Comparison of ENCODE assay signal across 9 cellular contexts in genomic region chr6:70398783-70399730, GRCh38. TPM values are rescaled to one million over a fixed set of nuclear protein-coding genes. Genes with fewer than 3 reads are reported as not detected.
A peak's percentile ranks its signal among the peaks of the same experiment; 100 is the strongest.
DNase-seq lines count a peak whose midpoint lies in the region; TF ChIP-seq lines count a peak whose summit lies in the region.
"Had no signal": no experiment of that assay in that cellular context is flagged by ENCODE, and none has a peak within 500 bp of the region (broad histone marks: within the 10 kb centered on the region; RNA-seq: fewer than 3 reads in every experiment).

No MANE protein-coding gene starts in this region.

- peak overlapping the region; percentile 15 for H3K4me3 ChIP-seq in epithelial cell of proximal tubule (ENCODE audit: low read depth, low read length)
- H3K4me3 ChIP-seq in neuron (ENCODE audit: low read length), result no peak overlapping the region
- no peak overlapping the region for H3K4me3 ChIP-seq in HAP-1
- H3K4me3 ChIP-seq in CD8-positive, alpha-beta memory T cell (ENCODE audit: low read length), result no peak overlapping the region
- no peak overlapping the region for H3K4me3 ChIP-seq in SJCRH30

- H3K27me3 ChIP-seq in neuron (ENCODE audit: insufficient read depth, low read length) (no peaks in the 10 kb centered on the region), HAP-1 (ENCODE audit: low read depth) (no peaks in the 10 kb centered on the region), SJCRH30 (no peaks in the 10 kb centered on the region)
- no peaks in the 10 kb centered on the region for H3K27me3 ChIP-seq in CD8-positive, alpha-beta memory T cell (ENCODE audit: insufficient read depth, low read length, poor library complexity, severe bottlenecking)

- H3K27ac Mint-ChIP-seq in CD8-positive, alpha-beta memory T cell, result no peak overlapping the region
- H3K27ac Mint-ChIP-seq: activated naive CD8-positive, alpha-beta T cell had no signal

- H3K9me3 Mint-ChIP-seq in CD8-positive, alpha-beta memory T cell, result no peaks in the 10 kb centered on the region

- H2AFZ ChIP-seq in neuron (ENCODE audit: low read depth, low read length), result peak overlapping the region; percentile 44

- no peaks in the 10 kb centered on the region for H3K9me3 ChIP-seq in neuron (ENCODE audit: low read length)
- no peaks in the 10 kb centered on the region for H3K9me3 ChIP-seq in HAP-1
- no peaks in the 10 kb centered on the region for H3K9me3 ChIP-seq in CD8-positive, alpha-beta memory T cell (ENCODE audit: low read length)
- no peaks in the 10 kb centered on the region for H3K9me3 ChIP-seq in SJCRH30 (replicated peaks)

- in situ Hi-C loops in HAP-1 (cut with MboI; ENCODE audit: low sequenced_read_pairs), result no loop called here

- POLR2A ChIA-PET in CD8-positive, alpha-beta memory T cell (lab: Charles Lee), result no interaction called here

- CTCF ChIA-PET in CD8-positive, alpha-beta memory T cell (lab: Charles Lee), result no interaction called here

- H3K36me3 Mint-ChIP-seq in CD8-positive, alpha-beta memory T cell, result no peaks in the 10 kb centered on the region
- H3K36me3 Mint-ChIP-seq: activated naive CD8-positive, alpha-beta T cell had no signal

- no peak overlapping the region for H3K27ac ChIP-seq in CD8-positive, alpha-beta memory T cell (ENCODE audit: low read depth, low read length)
- no peak overlapping the region for H3K27ac ChIP-seq in SJCRH30

- H3K36me3 ChIP-seq in neuron (ENCODE audit: insufficient read depth, low read length) (no peaks in the 10 kb centered on the region), HAP-1 (replicated peaks) (no peaks in the 10 kb centered on the region), SJCRH30 (no peaks in the 10 kb centered on the region)
- no peaks in the 10 kb centered on the region for H3K36me3 ChIP-seq in CD8-positive, alpha-beta memory T cell (ENCODE audit: insufficient read depth, low read length)

- peaks cover 4% of the 10 kb centered on the region for H3K4me1 ChIP-seq in neuron (ENCODE audit: insufficient read depth, low read length)
- H3K4me1 ChIP-seq in HAP-1, result peaks cover 2% of the 10 kb centered on the region; the same call in 1 of the 2 replicates
- no peaks in the 10 kb centered on the region for H3K4me1 ChIP-seq in CD8-positive, alpha-beta memory T cell (ENCODE audit: insufficient read depth, low read length)
- no peaks in the 10 kb centered on the region; the same call in 1 of the 2 replicates for H3K4me1 ChIP-seq in SJCRH30

- H3K4me1 Mint-ChIP-seq in CD8-positive, alpha-beta memory T cell, result no peaks in the 10 kb centered on the region

- TF ChIP-seq CTCF in epithelial cell of proximal tubule (conservative IDR thresholded peaks at IDR 0.05; ENCODE audit: low read depth, low read length), result no peak

- H3K27me3 Mint-ChIP-seq in CD8-positive, alpha-beta memory T cell, result peaks cover 6 to 49% of the 10 kb centered on the region in 2 donors

- no peak overlapping the region for H3K4me3 Mint-ChIP-seq in CD8-positive, alpha-beta memory T cell
- H3K4me3 Mint-ChIP-seq: activated naive CD8-positive, alpha-beta T cell had no signal

- DNase-seq in Daoy (ENCODE audit: low read depth) (peak; percentile 79), NCI-H146 treated with DMSO at 0.1 percent for 48 hours (lab: John Stamatoyannopoulos, UW; ENCODE audit: unreplicated experiment) (peak; percentile 55), epithelial cell of proximal tubule (ENCODE audit: low read depth) (peak; percentile 98), HAP-1 (ENCODE audit: low spot score in 2 of 2) (no peak), retina (no peak), SJCRH30 (no peak)
- DNase-seq in CD8-positive, alpha-beta memory T cell, result no peak

RNA-seq across cellular contexts. Expression of gene FAM135A, which starts 14.3 kb away (rescaled TPM):
- total RNA-seq in Daoy (2014; rRNA removed; shearing (Covaris generic)), result 11.9 and 14.0 TPM in 2 replicates
- 18.4 and 25.1 TPM in 2 replicates for total RNA-seq in epithelial cell of proximal tubule
- 1 to 10 TPM; 5.7 to 5.8 TPM for total RNA-seq in CD8-positive, alpha-beta memory T cell
- 3.0 TPM for polyA plus RNA-seq in CD8-positive, alpha-beta memory T cell
- 46.5 and 53.7 TPM in 2 replicates for total RNA-seq in SJCRH30 (2014; rRNA removed; shearing (Covaris generic))

Comparison
In these comparisons a context has a peak if more than half of its experiments do, and no peak if none do; other contexts are left out.
1. DNase-seq: peak in Daoy (single experiment), NCI-H146 treated with DMSO at 0.1 percent for 48 hours (single experiment) and epithelial cell of proximal tubule (single experiment); none in HAP-1 (0 of 2), CD8-positive, alpha-beta memory T cell (0 of 5), retina (single experiment) and SJCRH30 (0 of 2).